Comparison of ENCODE assay signal across 9 cellular contexts in genomic region chr5:56264417-56265025, GRCh38. TPM values are rescaled to one million over a fixed set of nuclear protein-coding genes. Genes with fewer than 3 reads are reported as not detected.
DNase-seq lines count a peak whose midpoint lies in the region; ATAC-seq and TF ChIP-seq lines count a peak whose summit lies in the region.
"Had no signal": no experiment of that assay in that cellular context is flagged by ENCODE, and none has a peak within 500 bp of the region (broad histone marks: within the 10 kb centered on the region; RNA-seq: fewer than 3 reads in every experiment).

No MANE protein-coding gene starts in this region.

- H3K27me3 ChIP-seq in SK-N-SH (ENCODE audit: insufficient read depth) (no peaks in the 10 kb centered on the region), fibroblast of lung (ENCODE audit: control insufficient read depth, insufficient read depth, low read length) (no peaks in the 10 kb centered on the region), osteoblast (ENCODE audit: insufficient read depth, low read length) (no peaks in the 10 kb centered on the region)

- H3K9me3 ChIP-seq in SK-N-SH = no peaks in the 10 kb centered on the region
- H3K9me3 ChIP-seq in fibroblast of lung (ENCODE audit: control insufficient read depth, insufficient read depth, low read depth, low read length) = no peaks in the 10 kb centered on the region
- no peaks in the 10 kb centered on the region for H3K9me3 ChIP-seq in osteoblast (ENCODE audit: low read depth, low read length)

- peak; percentile 7 for DNase-seq in NCI-H1694 (lab: John Stamatoyannopoulos, UW)
- no peak for DNase-seq in NCI-H1694 treated with DMSO at 0.1 percent for 48 hours (lab: John Stamatoyannopoulos, UW)
- DNase-seq in HT-29 (ENCODE audit: low spot score) = peak; percentile 80
- peak; percentile 56 for DNase-seq in SK-N-SH
- DNase-seq in fibroblast of lung (ENCODE audit: low read depth in 2 of 2) = peak; percentile 41 to 46
- no peak for DNase-seq in osteoblast (ENCODE audit: insufficient read length, low spot score, missing footprints)
- DNase-seq in DMS153 (lab: John Stamatoyannopoulos, UW) = no peak

- no peaks in the 10 kb centered on the region for H3K36me3 ChIP-seq in SK-N-SH (replicated peaks in 1 of 2; ENCODE audit: control insufficient read depth in 1 of 2, insufficient read depth in 2 of 2, low read length in 1 of 2)
- H3K36me3 ChIP-seq in fibroblast of lung (ENCODE audit: control insufficient read depth, insufficient read depth, low read length) = no peaks in the 10 kb centered on the region
- no peaks in the 10 kb centered on the region for H3K36me3 ChIP-seq in osteoblast (ENCODE audit: insufficient read depth, low read length)

- POLR2A ChIA-PET in SK-N-SH (lab: Yijun Ruan, JAX) = no interaction called here

- TF ChIP-seq EP300 in SK-N-SH (IDR thresholded peaks at IDR 0.05; ENCODE audit: borderline replicate concordance in 1 of 2, low read depth in 1 of 2, low read length in 1 of 2) = no peak

- H3K79me2 ChIP-seq in SK-N-SH (ENCODE audit: insufficient read depth) = no peaks in the 10 kb centered on the region
- no peaks in the 10 kb centered on the region for H3K79me2 ChIP-seq in fibroblast of lung (ENCODE audit: control insufficient read depth, insufficient read depth, low read length)
- no peaks in the 10 kb centered on the region for H3K79me2 ChIP-seq in osteoblast (ENCODE audit: insufficient read depth, low read length)

- peak; percentile 58 for TF ChIP-seq CTCF in SK-N-SH (IDR thresholded peaks at IDR 0.05)
- peak; percentile 36 to 45 for TF ChIP-seq CTCF in fibroblast of lung (conservative IDR thresholded peaks at IDR 0.05 in 1 of 2, IDR thresholded peaks at IDR 0.05 in 1 of 2; ENCODE audit: low read depth in 1 of 2, low read length in 2 of 2)
- peak; percentile 64 for TF ChIP-seq CTCF in osteoblast (IDR thresholded peaks at IDR 0.05; ENCODE audit: extremely low read depth, low read depth, low read length)

- ATAC-seq in HG03460 (IDR thresholded peaks at IDR 0.05; ENCODE audit: unreplicated experiment) = no peak

- H3K4me1 ChIP-seq in SK-N-SH (ENCODE audit: control insufficient read depth in 1 of 2, insufficient read depth in 2 of 2, low read depth in 1 of 2, low read length in 1 of 2) (peaks cover 0 to 7% of the 10 kb centered on the region in 2 experiments; a peak in 1 of 4 replicates), fibroblast of lung (ENCODE audit: control insufficient read depth, extremely low read depth, insufficient read depth, low read length) (peaks cover 5% of the 10 kb centered on the region), osteoblast (ENCODE audit: insufficient read depth, low read length) (peaks cover 4% of the 10 kb centered on the region)

- CTCF ChIA-PET in SK-N-SH (lab: Yijun Ruan, JAX) = interaction anchor here (0.6 to 2.7 kb wide), 15 partner anchors 10 to 951 kb away, joined by 3 to 12 read pairs (median 3); partner anchors contain the start of gene SETD9

- WGBS in SK-N-SH (ENCODE audit: low lambda C conversion rate) = 65% methylated on average over 5 of the region's 5 CpGs

- H3F3A ChIP-seq in SK-N-SH (replicated peaks; ENCODE audit: insufficient read depth) = peaks cover 7% of the 10 kb centered on the region

- no peak overlapping the region for H2AFZ ChIP-seq in SK-N-SH (ENCODE audit: low read depth)
- H2AFZ ChIP-seq in fibroblast of lung (ENCODE audit: low read length) = no peak overlapping the region
- H2AFZ ChIP-seq in osteoblast (ENCODE audit: low read length) = peak overlapping the region; percentile 67

- no peak overlapping the region for H3K4me2 ChIP-seq in SK-N-SH
- no peak overlapping the region for H3K4me2 ChIP-seq in fibroblast of lung (ENCODE audit: extremely low read depth, insufficient read depth, low read length)
- H3K4me2 ChIP-seq in osteoblast (ENCODE audit: insufficient read depth, low read length) = no peak overlapping the region

- no peaks in the 10 kb centered on the region for H4K20me1 ChIP-seq in SK-N-SH (ENCODE audit: insufficient read depth)
- H4K20me1 ChIP-seq in fibroblast of lung (ENCODE audit: control insufficient read depth, extremely low read depth, insufficient read depth, low read length) = no peaks in the 10 kb centered on the region
- no peaks in the 10 kb centered on the region for H4K20me1 ChIP-seq in osteoblast (ENCODE audit: insufficient read depth, low read length)

- no peaks in the 10 kb centered on the region for H3K9me2 ChIP-seq in SK-N-SH

- H3K27ac ChIP-seq in SK-N-SH (ENCODE audit: low read depth in 2 of 2, low read length in 1 of 2) = no peak overlapping the region
- H3K27ac ChIP-seq in fibroblast of lung (ENCODE audit: insufficient read depth, low read length) = no peak overlapping the region
- no peak overlapping the region for H3K27ac ChIP-seq in osteoblast (ENCODE audit: low read depth, low read length)

- no peak overlapping the region for H3K9ac ChIP-seq in SK-N-SH
- no peak overlapping the region for H3K9ac ChIP-seq in fibroblast of lung (ENCODE audit: insufficient read depth, low read length)

- peak; percentile 77 for TF ChIP-seq RAD21 in SK-N-SH (IDR thresholded peaks at IDR 0.05; ENCODE audit: low read length)

- H3K4me3 ChIP-seq in SK-N-SH (ENCODE audit: low read depth in 2 of 2, low read length in 1 of 2) (no peak overlapping the region), fibroblast of lung (replicated peaks in 1 of 4; ENCODE audit: control extremely low read depth in 1 of 4, insufficient read depth in 1 of 4, low read depth in 3 of 4, low read length in 4 of 4) (no peak overlapping the region), osteoblast (ENCODE audit: insufficient read depth, low read length) (no peak overlapping the region)

TF ChIP-seq in SK-N-SH, 30 proteins besides CTCF, POLR2A, EP300 and RAD21:
- TF ChIP-seq ZBTB33 (IDR thresholded peaks at IDR 0.05; ENCODE audit: borderline replicate concordance, low read depth) (no peak), SMC3 (IDR thresholded peaks at IDR 0.05; ENCODE audit: low read depth, low read length) (peak; percentile 38; the same call in 1 of the 2 replicates), SIN3A (IDR thresholded peaks at IDR 0.05; ENCODE audit: borderline replicate concordance, low read depth, low read length) (no peak)

RNA-seq across cellular contexts. Expression of gene ANKRD55, which starts 31.4 kb away (rescaled TPM):
- total RNA-seq in HT-29 (2014; rRNA removed; shearing (Covaris generic)) = not detected in 2 replicates
- polyA plus RNA-seq in SK-N-SH (2012; rRNA removed) = not detected in 2 replicates
- polyA plus RNA-seq in SK-N-SH (2012; cell fraction: cytosol; rRNA removed) = 0.01 and 0.03 TPM in 2 replicates
- polyA plus RNA-seq in SK-N-SH (2012; cell fraction: nucleus; rRNA removed) = not detected in 2 replicates
- total RNA-seq in fibroblast of lung = under 0.01 TPM in 1 of 2 replicates, not detected in the other
- polyA plus RNA-seq in fibroblast of lung = 0.25 TPM in 1 of 2 replicates, not detected in the other
- polyA plus RNA-seq in fibroblast of lung (2012) = 0.08 and 0.21 TPM in 2 replicates
- polyA minus RNA-seq in fibroblast of lung (ENCODE audit: low replicate concordance) = not detected in 2 replicates
- total RNA-seq in osteoblast = not detected in 2 replicates
- total RNA-seq: CD8-positive, alpha-beta memory T cell had no signal
- polyA plus RNA-seq: CD8-positive, alpha-beta memory T cell had no signal

Comparison
In these comparisons a context has a peak if more than half of its experiments do, and no peak if none do; other contexts are left out.
1. DNase-seq: peak in NCI-H1694 (single experiment), HT-29 (single experiment), SK-N-SH (single experiment) and fibroblast of lung (2 of 2); none in NCI-H1694 treated with DMSO at 0.1 percent for 48 hours (single experiment), osteoblast (single experiment) and DMS153 (single experiment).
2. Peak in every context shown above with its lines, with median percentiles within 50 percentile points of each other: CTCF ChIP-seq.